Comparison of ENCODE assay signal across 8 cellular contexts in the genomic region with DNA sequence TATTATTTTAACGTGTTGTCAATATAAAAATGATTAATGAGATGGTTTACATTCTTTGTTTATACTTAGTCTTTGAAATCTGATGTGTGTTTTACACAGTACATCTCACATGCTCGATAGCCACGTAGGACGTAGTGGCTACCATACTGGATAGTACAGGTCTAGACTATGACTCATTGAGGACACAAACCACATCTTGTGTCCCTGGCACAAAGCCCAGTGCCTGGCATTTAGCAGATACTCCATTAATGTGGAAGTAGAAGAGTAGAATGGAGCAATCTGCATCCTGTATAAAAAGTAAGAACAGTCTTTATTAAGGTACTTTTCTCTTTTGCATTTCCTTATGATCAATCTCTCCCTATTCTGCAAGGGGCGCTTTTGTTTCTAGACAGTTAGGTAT. TPM values are rescaled to one million over a fixed set of nuclear protein-coding genes. Genes with fewer than 3 reads are reported as not detected.
DNase-seq lines count a peak whose midpoint lies in the region; ATAC-seq, FAIRE-seq and TF ChIP-seq lines count a peak whose summit lies in the region.

No MANE protein-coding gene starts in this region.

- no peak for TF ChIP-seq POLR2A in heart left ventricle (IDR thresholded peaks at IDR 0.05)

- no peaks in the 10 kb centered on the region for H3K36me3 Mint-ChIP-seq in activated naive CD8-positive, alpha-beta T cell treated with anti-CD3 and anti-CD28 coated beads for 36 hours

- H3K4me3 ChIP-seq in ACC112 (ENCODE audit: low read depth, low read length), result no peak overlapping the region
- no peak overlapping the region for H3K4me3 ChIP-seq in heart left ventricle

- H3K27me3 ChIP-seq in ACC112 (ENCODE audit: insufficient read depth, low read length) (no peaks in the 10 kb centered on the region), heart left ventricle (no peaks in the 10 kb centered on the region)

- no peaks in the 10 kb centered on the region for H3K9me3 ChIP-seq in heart left ventricle

- no peaks in the 10 kb centered on the region for H3K36me3 ChIP-seq in ACC112 (ENCODE audit: insufficient read depth, low read length)
- peaks cover 0 to 3% (median 0%) of the 10 kb centered on the region in 9 donors for H3K36me3 ChIP-seq in heart left ventricle

- H3K27ac ChIP-seq in ACC112 (ENCODE audit: low read depth, low read length) (peak overlapping the region; percentile 58), heart left ventricle (no peak overlapping the region)

- peak; percentile 92 for FAIRE-seq in urothelium cell line (lab: Jason Lieb, UNC)

- no peaks in the 10 kb centered on the region for H3K4me1 Mint-ChIP-seq in activated naive CD8-positive, alpha-beta T cell treated with anti-CD3 and anti-CD28 coated beads for 36 hours

- peaks cover 10% of the 10 kb centered on the region for H3K4me1 ChIP-seq in ACC112 (ENCODE audit: control insufficient read depth, insufficient read depth, low read length, unreplicated experiment)
- peaks cover 0 to 27% (median 12%) of the 10 kb centered on the region in 12 donors for H3K4me1 ChIP-seq in heart left ventricle

- no peaks in the 10 kb centered on the region for H3K79me2 ChIP-seq in ACC112 (ENCODE audit: control insufficient read depth, insufficient read depth, low read length, unreplicated experiment)

- H3K27me3 Mint-ChIP-seq in activated naive CD8-positive, alpha-beta T cell treated with anti-CD3 and anti-CD28 coated beads for 36 hours, result peaks cover 4% of the 10 kb centered on the region

- no peaks in the 10 kb centered on the region for H3K9me3 Mint-ChIP-seq in activated naive CD8-positive, alpha-beta T cell treated with anti-CD3 and anti-CD28 coated beads for 36 hours

- intact Hi-C loops in heart left ventricle (cut with DNase I), result no loop called here

- H3K27ac Mint-ChIP-seq in activated naive CD8-positive, alpha-beta T cell treated with anti-CD3 and anti-CD28 coated beads for 36 hours, result no peak overlapping the region

- ATAC-seq in SK-N-SH treated with all-trans-retinoic acid at 6 μM for 48 hours (peak; percentile 99), heart left ventricle (peak; percentile 87 to 94 (median 90))

- H3K4me3 Mint-ChIP-seq in activated naive CD8-positive, alpha-beta T cell treated with anti-CD3 and anti-CD28 coated beads for 36 hours, result no peak overlapping the region

- 56 to 70% (median 62%) methylated on average over 5 of the region's 5 CpGs for WGBS in heart left ventricle, 4 donors

- no peak for TF ChIP-seq CTCF in heart left ventricle (IDR thresholded peaks at IDR 0.05)

- DNase-seq in M059J (ENCODE audit: low read depth) (peak; percentile 96), heart left ventricle (peak; percentile 57 to 90 (median 77)), urothelium cell line (ENCODE audit: low spot score) (peak; percentile 73), activated gamma-delta T cell (lab: John Stamatoyannopoulos, UW) (no peak)
- DNase-seq in activated naive CD8-positive, alpha-beta T cell treated with anti-CD3 and anti-CD28 coated beads for 36 hours, result no peak
- DNase-seq in stimulated activated naive CD4-positive, alpha-beta T cell treated with Interleukin-2 at 50 U/mL for 16 hours (lab: John Stamatoyannopoulos, UW), result no peak

- H2AFZ ChIP-seq in ACC112 (ENCODE audit: low read length, unreplicated experiment), result no peak overlapping the region

TF ChIP-seq in SK-N-SH treated with all-trans-retinoic acid at 6 μM for 48 hours, 23 proteins besides CTCF, POLR2A, EP300 and RAD21:
- no peak for TF ChIP-seq SNAI2 (CRISPR knock-in tag; IDR thresholded peaks at IDR 0.05)
- TF ChIP-seq ISL1 (CRISPR knock-in tag; IDR thresholded peaks at IDR 0.05), result peak; percentile 60
- TF ChIP-seq TCF4 (CRISPR knock-in tag; IDR thresholded peaks at IDR 0.05; ENCODE audit: borderline replicate concordance), result peak; percentile 39; the same call in 1 of the 2 replicates
- TF ChIP-seq ZNF8 (CRISPR knock-in tag; IDR thresholded peaks at IDR 0.05), result no peak
- TF ChIP-seq ZFP3 (CRISPR knock-in tag; IDR thresholded peaks at IDR 0.05), result peak; percentile 44; the same call in 1 of the 2 replicates
- no peak for TF ChIP-seq PPARA (CRISPR knock-in tag; IDR thresholded peaks at IDR 0.05; ENCODE audit: borderline replicate concordance)
- 0 out of 2 replicates have a peak, but pooled peaks have one; percentile 45 for TF ChIP-seq ZC3H10 (CRISPR knock-in tag; IDR thresholded peaks at IDR 0.05)
- 0 out of 2 replicates have a peak, but pooled peaks have one; percentile 35 for TF ChIP-seq CREB5 (CRISPR knock-in tag; IDR thresholded peaks at IDR 0.05; ENCODE audit: low read depth)

RNA-seq across cellular contexts. Expression of gene FRY, which starts 49.0 kb away (rescaled TPM):
- total RNA-seq in M059J (2014; rRNA removed; shearing (Covaris generic)), result 2.4 and 5.7 TPM in 2 replicates
- total RNA-seq in heart left ventricle, result 100 to 1,000 TPM; 108 to 237 (median 168) TPM
- polyA plus RNA-seq in heart left ventricle, result 10 to 100 TPM; 21.6 to 43.7 TPM
- total RNA-seq in activated naive CD8-positive, alpha-beta T cell treated with anti-CD3 and anti-CD28 coated beads for 36 hours, result under 1 TPM; 0.52 to 0.58 TPM

Comparison
In these comparisons a context has a peak if more than half of its experiments do, and no peak if none do; other contexts are left out.
1. DNase-seq: peak in M059J (single experiment), heart left ventricle (5 of 5) and urothelium cell line (single experiment); none in activated naive CD8-positive, alpha-beta T cell treated with anti-CD3 and anti-CD28 coated beads for 36 hours (single experiment), stimulated activated naive CD4-positive, alpha-beta T cell treated with Interleukin-2 at 50 U/mL for 16 hours (single experiment) and activated gamma-delta T cell (single experiment).
2. RNA of gene FRY, which starts 49.0 kb away (total RNA-seq): 108 to 237 TPM in heart left ventricle; 2.4 to 5.7 TPM in M059J and 0.52 to 0.58 TPM in activated naive CD8-positive, alpha-beta T cell treated with anti-CD3 and anti-CD28 coated beads for 36 hours; every median in the first group is over 10 times any median in the second.